ENCODE assay signal across 9 cellular contexts in the genomic region with DNA sequence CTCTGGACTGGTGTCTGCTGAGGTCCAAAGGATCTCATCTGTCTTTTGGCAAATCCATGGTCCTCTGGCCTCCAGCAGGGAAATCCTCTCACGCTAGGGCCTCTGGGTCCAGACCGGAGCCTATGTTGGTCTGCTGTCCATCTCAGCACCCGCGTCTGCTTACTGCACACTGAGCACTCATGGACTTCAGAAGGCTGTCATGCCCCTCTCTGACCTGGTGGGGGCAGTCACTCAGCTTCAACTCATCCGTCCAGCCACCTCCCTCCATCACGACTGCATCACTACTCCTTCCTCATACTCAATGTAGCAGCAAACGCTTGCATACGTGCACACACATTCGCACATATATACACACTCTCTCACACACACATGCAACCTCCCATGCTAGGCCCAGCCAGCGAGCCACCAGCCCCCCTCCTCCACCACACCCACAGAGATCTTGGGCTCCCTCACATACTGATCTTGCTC. TPM values are rescaled to one million over a fixed set of nuclear protein-coding genes. Genes with fewer than 3 reads are reported as not detected.
DNase-seq lines count a peak whose midpoint lies in the region; ATAC-seq and TF ChIP-seq lines count a peak whose summit lies in the region.
"Had no signal": no experiment of that assay in that cellular context is flagged by ENCODE, and none has a peak within 500 bp of the region (broad histone marks: within the 10 kb centered on the region; RNA-seq: fewer than 3 reads in every experiment).

No MANE protein-coding gene starts in this region.

- no peaks in the 10 kb centered on the region for H3K9me3 Mint-ChIP-seq in CD4-positive, CD25-positive, alpha-beta regulatory T cell
- H3K9me3 Mint-ChIP-seq in activated naive CD8-positive, alpha-beta T cell treated with anti-CD3 and anti-CD28 coated beads, Interleukin-2, amount 50 U/mL, for 24 hours, result no peaks in the 10 kb centered on the region

- peak; percentile 62 to 66 for ATAC-seq in CD4-positive, CD25-positive, alpha-beta regulatory T cell (ENCODE audit: low read depth in 2 of 2)
- ATAC-seq in GM18870 (IDR thresholded peaks at IDR 0.05; ENCODE audit: unreplicated experiment) (peak; percentile 92), HG02973 (IDR thresholded peaks at IDR 0.05; ENCODE audit: unreplicated experiment) (peak; percentile 97), lung (ENCODE audit: insufficient read depth, low FRiP score) (peak; percentile 68)
- ATAC-seq in activated naive CD8-positive, alpha-beta T cell treated with anti-CD3 and anti-CD28 coated beads, Interleukin-2, amount 50 U/mL, for 24 hours, result peak; percentile 82

- no peaks in the 10 kb centered on the region for H3K36me3 Mint-ChIP-seq in CD4-positive, CD25-positive, alpha-beta regulatory T cell
- H3K36me3 Mint-ChIP-seq in activated naive CD8-positive, alpha-beta T cell treated with anti-CD3 and anti-CD28 coated beads, Interleukin-2, amount 50 U/mL, for 24 hours (ENCODE audit: low read depth), result no peaks in the 10 kb centered on the region

- no peak overlapping the region for H3K27ac ChIP-seq in CD4-positive, CD25-positive, alpha-beta regulatory T cell (ENCODE audit: insufficient read depth, low read length, poor library complexity, severe bottlenecking)
- H3K27ac ChIP-seq in OCI-LY1 (ENCODE audit: low read depth, low read length, poor library complexity, severe bottlenecking) (no peak overlapping the region), lung (ENCODE audit: low read depth in 1 of 2, low read length in 1 of 2) (no peak overlapping the region)
- H3K27ac ChIP-seq: skin epidermis had no signal

- no peak overlapping the region for H3K4me3 Mint-ChIP-seq in CD4-positive, CD25-positive, alpha-beta regulatory T cell
- no peak overlapping the region for H3K4me3 Mint-ChIP-seq in activated naive CD8-positive, alpha-beta T cell treated with anti-CD3 and anti-CD28 coated beads, Interleukin-2, amount 50 U/mL, for 24 hours

- H4K20me1 ChIP-seq in OCI-LY1 (ENCODE audit: insufficient read depth, low read length), result no peaks in the 10 kb centered on the region

- H3K9me3 ChIP-seq in CD4-positive, CD25-positive, alpha-beta regulatory T cell (ENCODE audit: control insufficient read depth in 2 of 2, low read length in 2 of 2), result no peaks in the 10 kb centered on the region
- H3K9me3 ChIP-seq in OCI-LY1 (ENCODE audit: low read length), result no peaks in the 10 kb centered on the region
- H3K9me3 ChIP-seq in lung (ENCODE audit: control insufficient read depth in 2 of 2, insufficient read depth in 1 of 2, low read length in 1 of 2), result no peaks in the 10 kb centered on the region

- no peak overlapping the region for H2AFZ ChIP-seq in OCI-LY1 (ENCODE audit: low read length)

- TF ChIP-seq CTCF in OCI-LY1 (IDR thresholded peaks at IDR 0.05; ENCODE audit: low read length) (peak; percentile 85), lung (IDR thresholded peaks at IDR 0.05; ENCODE audit: control extremely low read depth, extremely low read depth) (no peak)

- DNase-seq in CD4-positive, CD25-positive, alpha-beta regulatory T cell, result peak; percentile 8 to 61 (median 20)
- peak; percentile 53 for DNase-seq in activated naive CD8-positive, alpha-beta T cell treated with anti-CD3 and anti-CD28 coated beads, Interleukin-2, amount 50 U/mL, for 24 hours
- DNase-seq in lung (ENCODE audit: low spot score), result peak; percentile 42
- DNase-seq in epidermal melanocyte (ENCODE audit: insufficient read length, low spot score), result no peak
- DNase-seq in DMS79 (lab: John Stamatoyannopoulos, UW), result no peak

- no peaks in the 10 kb centered on the region for H3K79me2 ChIP-seq in OCI-LY1 (ENCODE audit: insufficient read depth, low read length)

- no peak overlapping the region for H3K9ac ChIP-seq in OCI-LY1 (ENCODE audit: low read length)

- H3K4me3 ChIP-seq in CD4-positive, CD25-positive, alpha-beta regulatory T cell (ENCODE audit: low read depth, low read length), result no peak overlapping the region
- H3K4me3 ChIP-seq in OCI-LY1 (ENCODE audit: low read depth, low read length, poor library complexity, severe bottlenecking) (no peak overlapping the region), lung (no peak overlapping the region)
- H3K4me3 ChIP-seq: skin epidermis had no signal

- peaks cover 18% of the 10 kb centered on the region for H3K27me3 Mint-ChIP-seq in CD4-positive, CD25-positive, alpha-beta regulatory T cell
- no peaks in the 10 kb centered on the region for H3K27me3 Mint-ChIP-seq in activated naive CD8-positive, alpha-beta T cell treated with anti-CD3 and anti-CD28 coated beads, Interleukin-2, amount 50 U/mL, for 24 hours

- H3K4me1 ChIP-seq in CD4-positive, CD25-positive, alpha-beta regulatory T cell (ENCODE audit: control insufficient read depth, insufficient read depth, low read length, poor library complexity, severe bottlenecking), result no peaks in the 10 kb centered on the region
- H3K4me1 ChIP-seq in OCI-LY1 (ENCODE audit: insufficient read depth, low read length, severe bottlenecking), result peaks cover 4% of the 10 kb centered on the region
- H3K4me1 ChIP-seq in lung (ENCODE audit: control insufficient read depth in 2 of 2, insufficient read depth in 2 of 2, low read length in 2 of 2), result no peaks in the 10 kb centered on the region

- no peaks in the 10 kb centered on the region for H3K9me2 ChIP-seq in OCI-LY1 (ENCODE audit: low read depth, low read length)

- peaks cover 0 to 4% (median 0%) of the 10 kb centered on the region in 4 donors for H3K4me1 Mint-ChIP-seq in CD4-positive, CD25-positive, alpha-beta regulatory T cell
- peaks cover 2% of the 10 kb centered on the region for H3K4me1 Mint-ChIP-seq in activated naive CD8-positive, alpha-beta T cell treated with anti-CD3 and anti-CD28 coated beads, Interleukin-2, amount 50 U/mL, for 24 hours

- H3K4me2 ChIP-seq in OCI-LY1 (ENCODE audit: low read length), result peak overlapping the region; percentile 19; the same call in 1 of the 2 replicates

- whole genome bisulfite sequencing in lung, 2 donors, result 58 to 60% methylated on average over 10 of the region's 10 CpGs

- H3F3A ChIP-seq in OCI-LY1 (ENCODE audit: insufficient read depth, low read length), result no peaks in the 10 kb centered on the region

- H3K27me3 ChIP-seq in CD4-positive, CD25-positive, alpha-beta regulatory T cell (ENCODE audit: control insufficient read depth, insufficient read depth, low read length), result peaks cover under 1% of the 10 kb centered on the region
- no peaks in the 10 kb centered on the region; the same call in 1 of the 2 replicates for H3K27me3 ChIP-seq in OCI-LY1 (ENCODE audit: insufficient read depth, low read length)
- no peaks in the 10 kb centered on the region for H3K27me3 ChIP-seq in lung (ENCODE audit: control insufficient read depth, insufficient read depth)

- no peaks in the 10 kb centered on the region for H3K36me3 ChIP-seq in CD4-positive, CD25-positive, alpha-beta regulatory T cell (ENCODE audit: control insufficient read depth, insufficient read depth, low read length)
- no peaks in the 10 kb centered on the region for H3K36me3 ChIP-seq in OCI-LY1 (ENCODE audit: insufficient read depth, low read length)
- H3K36me3 ChIP-seq in lung (ENCODE audit: control insufficient read depth in 2 of 2, insufficient read depth in 2 of 2, low read length in 2 of 2), result no peaks in the 10 kb centered on the region

- H3K27ac Mint-ChIP-seq in CD4-positive, CD25-positive, alpha-beta regulatory T cell, result no peak overlapping the region
- H3K27ac Mint-ChIP-seq in activated naive CD8-positive, alpha-beta T cell treated with anti-CD3 and anti-CD28 coated beads, Interleukin-2, amount 50 U/mL, for 24 hours, result no peak overlapping the region

RNA-seq across cellular contexts. Expression of gene GABRR2, which starts 33.3 kb away (rescaled TPM):
- total RNA-seq in CD4-positive, CD25-positive, alpha-beta regulatory T cell, result 1.9 TPM
- not detected for polyA plus RNA-seq in CD4-positive, CD25-positive, alpha-beta regulatory T cell
- 1 to 10 TPM; 1.3 to 1.5 TPM for total RNA-seq in lung
- 1 to 10 TPM in 1 of 2 donors, under 1 TPM in 1; 0.33 to 1.5 TPM for polyA plus RNA-seq in lung

Comparison
In these comparisons a context has a peak if more than half of its experiments do, and no peak if none do; other contexts are left out.
1. DNase-seq: peak in CD4-positive, CD25-positive, alpha-beta regulatory T cell (3 of 3), activated naive CD8-positive, alpha-beta T cell treated with anti-CD3 and anti-CD28 coated beads, Interleukin-2, amount 50 U/mL, for 24 hours (single experiment) and lung (single experiment); none in epidermal melanocyte (single experiment) and DMS79 (single experiment).
2. Peak in every context shown above with its lines, with median percentiles within 50 percentile points of each other: ATAC-seq.